Comparison of ENCODE assay signal across 19 cellular contexts in the genomic region with DNA sequence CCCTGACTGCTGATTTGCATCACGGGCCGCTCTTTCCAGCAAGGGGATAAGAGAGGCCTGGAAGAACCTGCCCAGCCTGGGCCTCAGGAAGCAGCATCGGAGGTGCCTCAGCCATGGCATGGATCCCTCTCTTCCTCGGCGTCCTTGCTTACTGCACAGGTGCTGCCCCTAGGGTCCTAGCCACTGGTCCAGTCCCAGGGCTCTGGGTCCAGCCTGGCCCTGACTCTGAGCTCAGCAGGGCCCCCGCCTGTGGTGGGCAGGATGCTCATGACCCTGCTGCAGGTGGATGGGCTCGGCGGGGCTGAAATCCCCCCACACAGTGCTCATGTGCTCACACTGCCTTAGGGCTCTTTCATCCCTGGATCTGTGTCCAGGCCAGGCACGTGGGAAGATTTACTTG. TPM values are rescaled to one million over a fixed set of nuclear protein-coding genes. Genes with fewer than 3 reads are reported as not detected.
DNase-seq lines count a peak whose midpoint lies in the region; ATAC-seq and TF ChIP-seq lines count a peak whose summit lies in the region.
"Had no signal": no experiment of that assay in that cellular context is flagged by ENCODE, and none has a peak within 500 bp of the region (broad histone marks: within the 10 kb centered on the region; RNA-seq: fewer than 3 reads in every experiment).

No MANE protein-coding gene starts in this region.

- no peak overlapping the region for H3K4me3 Mint-ChIP-seq in activated naive CD8-positive, alpha-beta T cell treated with anti-CD3 and anti-CD28 coated beads, Interleukin-2, amount 50 U/mL, for 24 hours
- no peak overlapping the region for H3K4me3 Mint-ChIP-seq in activated naive CD8-positive, alpha-beta T cell treated with anti-CD3 and anti-CD28 coated beads for 36 hours
- H3K4me3 Mint-ChIP-seq: CD4-positive, alpha-beta T cell had no signal

- no peak for ATAC-seq in activated naive CD8-positive, alpha-beta T cell treated with anti-CD3 and anti-CD28 coated beads, Interleukin-2, amount 50 U/mL, for 24 hours
- ATAC-seq in left lobe of liver (no peak), aorta (ENCODE audit: low FRiP score) (peak; percentile 34), HG03520 (IDR thresholded peaks at IDR 0.05; ENCODE audit: unreplicated experiment) (no peak)

- H3K36me3 ChIP-seq in OCI-LY7 (ENCODE audit: insufficient read depth, low read length) = no peaks in the 10 kb centered on the region
- H3K36me3 ChIP-seq in aorta (ENCODE audit: control insufficient read depth in 1 of 2, insufficient read depth in 2 of 2, low read length in 1 of 2) = no peaks in the 10 kb centered on the region

- no peak for TF ChIP-seq CTCF in OCI-LY7 (conservative IDR thresholded peaks at IDR 0.05; ENCODE audit: low read length)

- BruUV-seq in OCI-LY7 (replicated peaks; lab: Mats Ljungman, UMichigan) = no TSS peak

- no peak overlapping the region for H3K27ac Mint-ChIP-seq in activated naive CD8-positive, alpha-beta T cell treated with anti-CD3 and anti-CD28 coated beads, Interleukin-2, amount 50 U/mL, for 24 hours
- no peak overlapping the region for H3K27ac Mint-ChIP-seq in activated naive CD8-positive, alpha-beta T cell treated with anti-CD3 and anti-CD28 coated beads for 36 hours
- H3K27ac Mint-ChIP-seq: CD4-positive, alpha-beta T cell had no signal

- no peaks in the 10 kb centered on the region for H3K9me3 Mint-ChIP-seq in activated naive CD8-positive, alpha-beta T cell treated with anti-CD3 and anti-CD28 coated beads, Interleukin-2, amount 50 U/mL, for 24 hours
- no peaks in the 10 kb centered on the region for H3K9me3 Mint-ChIP-seq in activated naive CD8-positive, alpha-beta T cell treated with anti-CD3 and anti-CD28 coated beads for 36 hours

- no peaks in the 10 kb centered on the region for H3K9me2 ChIP-seq in OCI-LY7 (ENCODE audit: insufficient read depth, low read length)

- peak; percentile 1 for DNase-seq in activated naive CD8-positive, alpha-beta T cell treated with anti-CD3 and anti-CD28 coated beads, Interleukin-2, amount 50 U/mL, for 24 hours
- DNase-seq in activated naive CD8-positive, alpha-beta T cell treated with anti-CD3 and anti-CD28 coated beads for 36 hours = no peak
- no peak for DNase-seq in OCI-LY7 (ENCODE audit: low spot score)
- DNase-seq in left lobe of liver (ENCODE audit: low spot score) = peak; percentile 33
- DNase-seq in aorta = no peak
- DNase-seq in activated CD4-positive, alpha-beta T cell treated with anti-CD3 and anti-CD28 coated beads, Interleukin-2, amount 50 U/mL, for 48 hours = no peak
- DNase-seq in NCI-H1105 treated with DMSO at 0.1 percent for 48 hours (lab: John Stamatoyannopoulos, UW) = no peak
- DNase-seq: Calu3; CD4-positive, alpha-beta T cell; HCEC 1CT; IMR-90; NCI-H1092 treated with DMSO at 0.1 percent for 48 hours; NCI-H2029; NCI-H2171 treated with DMSO at 0.1 percent for 48 hours; NCI-H82; SIG-M5 had no signal

- H3K4me1 Mint-ChIP-seq in activated naive CD8-positive, alpha-beta T cell treated with anti-CD3 and anti-CD28 coated beads, Interleukin-2, amount 50 U/mL, for 24 hours = peaks cover 30% of the 10 kb centered on the region
- peaks cover 16% of the 10 kb centered on the region for H3K4me1 Mint-ChIP-seq in activated naive CD8-positive, alpha-beta T cell treated with anti-CD3 and anti-CD28 coated beads for 36 hours

- no peaks in the 10 kb centered on the region for H3K79me2 ChIP-seq in OCI-LY7 (ENCODE audit: insufficient read depth, low read depth, low read length)

- peak overlapping the region; percentile 9 for H3K27ac ChIP-seq in OCI-LY7 (ENCODE audit: low read depth, low read length, poor library complexity, severe bottlenecking)
- no peak overlapping the region for H3K27ac ChIP-seq in aorta (ENCODE audit: low read depth in 1 of 2, low read length in 2 of 2)

- H4K20me1 ChIP-seq in OCI-LY7 (ENCODE audit: insufficient read depth, low read length) = no peaks in the 10 kb centered on the region

- WGBS in aorta, 2 donors = 75 to 77% methylated on average over 9 of the region's 9 CpGs

- H3K9me3 ChIP-seq in OCI-LY7 (ENCODE audit: low read length) = no peaks in the 10 kb centered on the region
- no peaks in the 10 kb centered on the region for H3K9me3 ChIP-seq in aorta (ENCODE audit: control insufficient read depth, low read length)

- H2AFZ ChIP-seq in OCI-LY7 (ENCODE audit: low read length) = no peak overlapping the region

- H3K36me3 Mint-ChIP-seq in activated naive CD8-positive, alpha-beta T cell treated with anti-CD3 and anti-CD28 coated beads, Interleukin-2, amount 50 U/mL, for 24 hours (ENCODE audit: low read depth) = no peaks in the 10 kb centered on the region
- H3K36me3 Mint-ChIP-seq in activated naive CD8-positive, alpha-beta T cell treated with anti-CD3 and anti-CD28 coated beads for 36 hours = no peaks in the 10 kb centered on the region

- H3K4me3 ChIP-seq in OCI-LY7 (ENCODE audit: low read depth, low read length, poor library complexity, severe bottlenecking) (no peak overlapping the region), aorta (ENCODE audit: low read length in 2 of 2) (no peak overlapping the region)

- peaks cover 78% of the 10 kb centered on the region for H3K4me1 ChIP-seq in OCI-LY7 (ENCODE audit: insufficient read depth, low read length, poor library complexity, severe bottlenecking)
- H3K4me1 ChIP-seq in aorta (ENCODE audit: control insufficient read depth in 1 of 2, insufficient read depth in 2 of 2, low read length in 2 of 2) = no peaks in the 10 kb centered on the region

- POLR2A ChIA-PET in OCI-LY7 (lab: Charles Lee) = interaction anchor here (1.0 to 11.4 kb wide), 3 partner anchors 56 to 92 kb away, joined by 3 to 308 read pairs (median 3); no protein-coding TSS in a partner anchor

- H3K4me2 ChIP-seq in OCI-LY7 (ENCODE audit: low read length) = peak overlapping the region; percentile 61

- CTCF ChIA-PET in OCI-LY7 (lab: Charles Lee; ENCODE audit: unreplicated experiment) = interaction anchor here (0.6 to 2.3 kb wide), 7 partner anchors 9 to 255 kb away, joined by 3 to 10 read pairs (median 3); no protein-coding TSS in a partner anchor

- intact Hi-C loops in OCI-LY7 (cut with micrococcal nuclease; ENCODE audit: unreplicated experiment) (loop anchor here (1.0 to 10.0 kb wide), 5 partner anchors 92 to 716 kb away; no protein-coding TSS in a partner anchor), aorta (cut with DNase I) (no loop called here)

- no peaks in the 10 kb centered on the region for H3K27me3 ChIP-seq in aorta (ENCODE audit: control insufficient read depth in 1 of 2, insufficient read depth in 2 of 2, low read length in 1 of 2)

- H3K27me3 Mint-ChIP-seq in activated naive CD8-positive, alpha-beta T cell treated with anti-CD3 and anti-CD28 coated beads, Interleukin-2, amount 50 U/mL, for 24 hours = peaks cover 3% of the 10 kb centered on the region
- peaks cover 3% of the 10 kb centered on the region for H3K27me3 Mint-ChIP-seq in activated naive CD8-positive, alpha-beta T cell treated with anti-CD3 and anti-CD28 coated beads for 36 hours
- H3K27me3 Mint-ChIP-seq: CD4-positive, alpha-beta T cell had no signal

RNA-seq across cellular contexts. Expression of gene IGLL5, which starts 7.0 kb away (rescaled TPM):
- under 1 TPM; 0.62 to 0.93 TPM for total RNA-seq in activated naive CD8-positive, alpha-beta T cell treated with anti-CD3 and anti-CD28 coated beads for 36 hours
- total RNA-seq in OCI-LY7 (2014; rRNA removed; shearing (Covaris generic)) = 219 TPM in 2 replicates
- total RNA-seq in OCI-LY7 (2022) (364 and 387 TPM in 2 replicates), left lobe of liver (1.2 TPM), aorta (1 to 10 TPM; 1.0 to 6.1 TPM)
- polyA plus RNA-seq in aorta = 1 to 10 TPM in 1 of 2 donors, under 1 TPM in 1; 0.51 to 3.0 TPM
- total RNA-seq: Calu3; CD4-positive, alpha-beta T cell; G401; IMR-90; NCI-H460 had no signal
- polyA plus RNA-seq: IMR-90 had no signal

Comparison
In these comparisons a context has a peak if more than half of its experiments do, and no peak if none do; other contexts are left out.
1. DNase-seq: peak in activated naive CD8-positive, alpha-beta T cell treated with anti-CD3 and anti-CD28 coated beads, Interleukin-2, amount 50 U/mL, for 24 hours (single experiment) and left lobe of liver (single experiment); none in activated naive CD8-positive, alpha-beta T cell treated with anti-CD3 and anti-CD28 coated beads for 36 hours (single experiment), OCI-LY7 (single experiment), aorta (0 of 2), activated CD4-positive, alpha-beta T cell treated with anti-CD3 and anti-CD28 coated beads, Interleukin-2, amount 50 U/mL, for 48 hours (0 of 2) and NCI-H1105 treated with DMSO at 0.1 percent for 48 hours (single experiment).
2. RNA of gene IGLL5, which starts 7.0 kb away (total RNA-seq): 219 to 387 TPM in OCI-LY7; 1.0 to 6.1 TPM in aorta, 1.2 TPM in left lobe of liver (single experiment) and 0.62 to 0.93 TPM in activated naive CD8-positive, alpha-beta T cell treated with anti-CD3 and anti-CD28 coated beads for 36 hours; every median in the first group is over 10 times any median in the second.